Comparison of ENCODE assay signal across 20 cellular contexts in genomic region chr6:12189150-12189549, GRCh38.
DNase-seq lines count a peak whose midpoint lies in the region; ATAC-seq, FAIRE-seq and TF ChIP-seq lines count a peak whose summit lies in the region.
"Had no signal": no experiment of that assay in that cellular context is flagged by ENCODE, and none has a peak within 500 bp of the region (broad histone marks: within the 10 kb centered on the region; RNA-seq: fewer than 3 reads in every experiment).

No MANE protein-coding gene starts in this region.

- H3K27ac ChIP-seq in kidney (ENCODE audit: low read depth in 2 of 2, low read length in 2 of 2), result no peak overlapping the region
- H3K27ac ChIP-seq: BLaER1 treated with 17β-estradiol and CSF1 and Interleukin-3, amounts not matched to agents 10 nM and 100 nM; GM23248 had no signal

- no peaks in the 10 kb centered on the region for H3K4me1 ChIP-seq in kidney (ENCODE audit: control insufficient read depth in 1 of 2, insufficient read depth in 1 of 2, low read depth in 1 of 2, low read length in 2 of 2)
- H3K4me1 ChIP-seq: BE2C; BLaER1 treated with 17β-estradiol and CSF1 and Interleukin-3, amounts not matched to agents 10 nM and 100 nM had no signal

- TF ChIP-seq CTCF in kidney (IDR thresholded peaks at IDR 0.05; ENCODE audit: borderline replicate concordance, extremely low read depth, insufficient read depth), result no peak

- no peak for DNase-seq in kidney
- DNase-seq in AG20443 (ENCODE audit: low spot score), result no peak
- DNase-seq: AML-193; BE2C; CD4-positive, alpha-beta T cell; CD8-positive, alpha-beta memory T cell; DMS 273 treated with DMSO at 0.1 percent for 48 hours; DMS53; DMS79 treated with DMSO at 0.1 percent for 48 hours; GM23248; H7 had no signal

- no peak overlapping the region for H3K4me3 ChIP-seq in kidney (ENCODE audit: low read length in 2 of 2)
- H3K4me3 ChIP-seq: BLaER1 treated with 17β-estradiol and CSF1 and Interleukin-3, amounts not matched to agents 10 nM and 100 nM; GM23248 had no signal

- ATAC-seq in HG03469 (IDR thresholded peaks at IDR 0.05; ENCODE audit: unreplicated experiment), result no peak
- ATAC-seq in GM19351 (IDR thresholded peaks at IDR 0.05; ENCODE audit: unreplicated experiment), result no peak
- ATAC-seq in HG02610 (IDR thresholded peaks at IDR 0.05; ENCODE audit: unreplicated experiment), result no peak

- FAIRE-seq in TTC549 (lab: Jason Lieb, UNC) (peak; percentile 51), endometrium (lab: Jason Lieb, UNC) (peak; percentile 67), kidney (lab: Jason Lieb, UNC) (peak; percentile 94)
- FAIRE-seq: D721Med, GM12892, H1 had no signal

- H3K36me3 ChIP-seq in kidney (ENCODE audit: control insufficient read depth in 1 of 2, insufficient read depth in 2 of 2, low read length in 2 of 2), result no peaks in the 10 kb centered on the region
- H3K36me3 ChIP-seq: BE2C; BLaER1 treated with 17β-estradiol and CSF1 and Interleukin-3, amounts not matched to agents 10 nM and 100 nM had no signal

- no peaks in the 10 kb centered on the region for H3K9me3 ChIP-seq in kidney (ENCODE audit: control insufficient read depth in 1 of 2, low read length in 2 of 2)
- H3K9me3 ChIP-seq: BE2C had no signal

- no peak overlapping the region for H3K9ac ChIP-seq in kidney (ENCODE audit: low read length in 2 of 2)
- H3K9ac ChIP-seq: BLaER1 treated with 17β-estradiol and CSF1 and Interleukin-3, amounts not matched to agents 10 nM and 100 nM; GM23248 had no signal

- intact Hi-C loops in kidney (cut with DNase I), result no loop called here
